26 cellular contexts compared by ENCODE assay signal in the genomic region with DNA sequence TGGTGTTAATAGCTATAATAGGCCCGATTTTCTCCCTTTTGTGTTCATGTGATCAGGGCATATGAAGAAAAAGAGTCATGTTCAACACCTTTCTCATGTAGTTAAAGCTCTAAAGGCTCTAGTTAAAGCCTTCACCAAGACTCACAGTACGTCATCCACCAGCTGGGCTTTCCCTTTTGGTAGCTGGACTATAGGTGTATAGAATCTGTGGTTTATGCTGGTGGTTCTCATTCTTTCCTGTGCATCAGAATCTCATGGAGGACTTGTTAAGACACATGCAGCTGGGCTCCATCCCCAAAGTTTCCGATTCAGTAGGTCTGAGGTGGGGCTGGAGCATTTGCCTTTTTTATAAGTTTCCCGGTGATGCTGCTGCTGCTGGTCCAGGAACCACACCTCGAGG. TPM values are rescaled to one million over a fixed set of nuclear protein-coding genes. Genes with fewer than 3 reads are reported as not detected.
"Had no signal": no experiment of that assay in that cellular context is flagged by ENCODE, and none has a peak within 500 bp of the region (broad histone marks: within the 10 kb centered on the region; RNA-seq: fewer than 3 reads in every experiment).

No MANE protein-coding gene starts in this region.

- H3K27ac ChIP-seq: ascending aorta, body of pancreas, coronary artery, PC-9 had no signal

- H3K4me3 Mint-ChIP-seq: activated B cell treated with CpG ODN at 0.5 μM for 24 hours; activated CD4-positive, alpha-beta T cell treated with anti-CD3 and anti-CD28 coated beads, Interleukin-2, amount 10 ng/mL, durations not matched to agents 24 days and 14 days; activated T-cell treated with anti-CD3 and anti-CD28 coated beads, Interleukin-2, amount 50 U/mL, for 72 hours; T-helper 1 cell treated with Interleukin-12 subunit alpha and Interleukin-12 subunit beta and Interleukin-4 antibody, amounts not matched to agents 30 μg/mL and 1 μg/mL, for 36 hours had no signal

- H3K4me3 ChIP-seq: ascending aorta, body of pancreas, coronary artery, PC-9 had no signal

- H3K27me3 Mint-ChIP-seq: activated B cell treated with CpG ODN at 0.5 μM for 24 hours had no signal

- H3K9me3 ChIP-seq: ascending aorta, body of pancreas had no signal

- H3K27ac Mint-ChIP-seq: activated B cell treated with CpG ODN at 0.5 μM for 24 hours; activated CD4-positive, alpha-beta T cell treated with anti-CD3 and anti-CD28 coated beads, Interleukin-2, amount 10 ng/mL, durations not matched to agents 24 days and 14 days; activated T-cell treated with anti-CD3 and anti-CD28 coated beads, Interleukin-2, amount 50 U/mL, for 72 hours; T-helper 1 cell treated with Interleukin-12 subunit alpha and Interleukin-12 subunit beta and Interleukin-4 antibody, amounts not matched to agents 30 μg/mL and 1 μg/mL, for 36 hours had no signal

- H3K4me2 ChIP-seq: PC-9 had no signal

- H3K27me3 ChIP-seq: ascending aorta, body of pancreas had no signal

- ATAC-seq: activated T-cell treated with anti-CD3 and anti-CD28 coated beads, Interleukin-2, amount 50 U/mL, for 72 hours; body of pancreas had no signal

- FAIRE-seq: bronchial epithelial cell had no signal

- H3K4me1 ChIP-seq: ascending aorta, body of pancreas had no signal

- DNase-seq: activated B cell treated with CpG ODN at 0.5 μM for 24 hours; activated CD4-positive, alpha-beta T cell treated with anti-CD3 and anti-CD28 coated beads for 1 hour; activated CD4-positive, alpha-beta T cell treated with anti-CD3 and anti-CD28 coated beads, Interleukin-2, amount 10 ng/mL, durations not matched to agents 24 days and 14 days; activated CD4-positive, alpha-beta T cell treated with anti-CD3 and anti-CD28 coated beads, Interleukin-2, amount 50 U/mL, for 48 hours; activated naive CD4-positive, alpha-beta T cell treated with anti-CD3 and anti-CD28 coated beads, Interleukin-2, amount 50 U/mL, for 16 hours; activated T-cell treated with anti-CD3 and anti-CD28 coated beads for 4 hours; activated T-cell treated with anti-CD3 and anti-CD28 coated beads, Interleukin-2, amount 50 U/mL, for 72 hours; amniotic stem cell; body of pancreas; central memory CD4-positive, alpha-beta T cell; MM.1S; NCI-H1105; NCI-H1436; NCI-H1694 treated with DMSO at 0.1 percent for 48 hours; NCI-H2081; NCI-H510A treated with DMSO at 0.1 percent for 48 hours; NCI-H69; PC-9; SHP77 treated with DMSO at 0.1 percent for 48 hours; T-helper 9 cell had no signal

- H2AFZ ChIP-seq: PC-9 had no signal

RNA-seq across cellular contexts. Expression of gene CFAP91, which starts 31.0 kb away (rescaled TPM):
- total RNA-seq: bronchial epithelial cell, chondrocyte, SK-MEL-5 had no signal

RNA-seq across cellular contexts. Expression of gene NR1I2, which starts 48.1 kb away (rescaled TPM):
- total RNA-seq: ascending aorta, bronchial epithelial cell, chondrocyte, PC-9, SK-MEL-5 had no signal
